ENCODE assay signal across 1 cellular context in the genomic region with DNA sequence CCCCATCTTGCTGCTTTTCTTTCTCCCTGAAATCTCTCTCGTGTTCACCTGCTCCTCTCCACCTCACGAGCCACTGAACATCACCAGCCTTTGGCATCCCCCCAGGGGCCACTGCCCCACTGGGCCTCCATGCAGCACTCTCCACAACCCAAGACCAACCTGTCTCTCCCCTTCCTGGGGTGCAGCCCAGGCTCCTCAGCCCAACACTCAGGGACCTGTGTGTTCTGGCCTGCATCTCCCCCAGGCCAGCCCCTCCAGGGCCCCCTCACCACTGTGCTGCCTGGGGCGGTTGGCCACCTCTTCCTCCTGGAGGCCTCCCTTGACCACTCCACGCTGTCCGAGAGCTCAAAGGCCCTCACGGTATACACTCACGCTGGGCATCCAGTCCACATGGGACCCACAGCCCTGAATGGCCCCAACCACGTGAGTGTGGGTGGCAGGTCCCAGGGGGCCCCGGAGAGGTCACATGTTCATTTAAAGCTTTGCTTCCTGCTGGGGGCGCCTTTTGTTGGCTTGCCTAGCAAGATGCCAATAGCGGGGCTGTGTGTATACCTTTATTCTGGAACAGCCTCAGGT.
A peak's percentile ranks its signal among the peaks of the same experiment; 100 is the strongest.
TF ChIP-seq lines count a peak whose summit lies in the region.

No MANE protein-coding gene starts in this region.

TF ChIP-seq in GM12878, 131 proteins besides CTCF, POLR2A, EP300 and RAD21 (continues in another document):
- TF ChIP-seq POLR2AphosphoS5 (IDR thresholded peaks at IDR 0.05; ENCODE audit: low read length) (no peak; the same call in none of the 2 replicates), ETV6 (conservative IDR thresholded peaks at IDR 0.05 in 1 of 2, IDR thresholded peaks at IDR 0.05 in 1 of 2; ENCODE audit: borderline replicate concordance in 1 of 2, low read depth in 1 of 2) (0 out of 4 replicates have a peak, but pooled peaks of 1 of the 2 experiments have one; percentile 17), POU2F2 (IDR thresholded peaks at IDR 0.05; ENCODE audit: borderline replicate concordance, low read depth, low read length) (no peak), HCFC1 (IDR thresholded peaks at IDR 0.05; ENCODE audit: low read length) (no peak), EGR1 (IDR thresholded peaks at IDR 0.05; ENCODE audit: borderline replicate concordance in 1 of 2, low read depth in 2 of 2, low read length in 2 of 2) (peak in 1 of 2 experiments; percentile 90; a peak in 2 of 3 replicates), BHLHE40 (IDR thresholded peaks at IDR 0.05; ENCODE audit: borderline replicate concordance in 1 of 2, low read depth in 2 of 2, low read length in 1 of 2) (peak; percentile 86 to 88), IKZF2 (IDR thresholded peaks at IDR 0.05) (no peak; a peak in 1 of 4 replicates), CBX5 (IDR thresholded peaks at IDR 0.05; ENCODE audit: low read depth) (no peak), FOS (IDR thresholded peaks at IDR 0.05; ENCODE audit: borderline replicate concordance, extremely low read depth, insufficient read length) (no peak), BMI1 (IDR thresholded peaks at IDR 0.05; ENCODE audit: borderline replicate concordance) (no peak), MEF2A (IDR thresholded peaks at IDR 0.05; ENCODE audit: insufficient read depth, low read depth, low read length) (0 out of 2 replicates have a peak, but pooled peaks have one; percentile 12), NRF1 (conservative IDR thresholded peaks at IDR 0.05; ENCODE audit: low read depth, low read length) (no peak), ZNF24 (IDR thresholded peaks at IDR 0.05) (no peak), TCF7 (IDR thresholded peaks at IDR 0.05; ENCODE audit: borderline replicate concordance) (no peak), MEF2B (IDR thresholded peaks at IDR 0.05; ENCODE audit: partially characterized antibody, poor library complexity, severe bottlenecking) (peak; percentile 99), RB1 (IDR thresholded peaks at IDR 0.05; ENCODE audit: borderline replicate concordance) (0 out of 2 replicates have a peak, but pooled peaks have one; percentile 67), NFXL1 (IDR thresholded peaks at IDR 0.05; ENCODE audit: borderline replicate concordance) (no peak), POLR2AphosphoS2 (IDR thresholded peaks at IDR 0.05; ENCODE audit: low read depth, low read length) (no peak)
- TF ChIP-seq, protein P1, sequence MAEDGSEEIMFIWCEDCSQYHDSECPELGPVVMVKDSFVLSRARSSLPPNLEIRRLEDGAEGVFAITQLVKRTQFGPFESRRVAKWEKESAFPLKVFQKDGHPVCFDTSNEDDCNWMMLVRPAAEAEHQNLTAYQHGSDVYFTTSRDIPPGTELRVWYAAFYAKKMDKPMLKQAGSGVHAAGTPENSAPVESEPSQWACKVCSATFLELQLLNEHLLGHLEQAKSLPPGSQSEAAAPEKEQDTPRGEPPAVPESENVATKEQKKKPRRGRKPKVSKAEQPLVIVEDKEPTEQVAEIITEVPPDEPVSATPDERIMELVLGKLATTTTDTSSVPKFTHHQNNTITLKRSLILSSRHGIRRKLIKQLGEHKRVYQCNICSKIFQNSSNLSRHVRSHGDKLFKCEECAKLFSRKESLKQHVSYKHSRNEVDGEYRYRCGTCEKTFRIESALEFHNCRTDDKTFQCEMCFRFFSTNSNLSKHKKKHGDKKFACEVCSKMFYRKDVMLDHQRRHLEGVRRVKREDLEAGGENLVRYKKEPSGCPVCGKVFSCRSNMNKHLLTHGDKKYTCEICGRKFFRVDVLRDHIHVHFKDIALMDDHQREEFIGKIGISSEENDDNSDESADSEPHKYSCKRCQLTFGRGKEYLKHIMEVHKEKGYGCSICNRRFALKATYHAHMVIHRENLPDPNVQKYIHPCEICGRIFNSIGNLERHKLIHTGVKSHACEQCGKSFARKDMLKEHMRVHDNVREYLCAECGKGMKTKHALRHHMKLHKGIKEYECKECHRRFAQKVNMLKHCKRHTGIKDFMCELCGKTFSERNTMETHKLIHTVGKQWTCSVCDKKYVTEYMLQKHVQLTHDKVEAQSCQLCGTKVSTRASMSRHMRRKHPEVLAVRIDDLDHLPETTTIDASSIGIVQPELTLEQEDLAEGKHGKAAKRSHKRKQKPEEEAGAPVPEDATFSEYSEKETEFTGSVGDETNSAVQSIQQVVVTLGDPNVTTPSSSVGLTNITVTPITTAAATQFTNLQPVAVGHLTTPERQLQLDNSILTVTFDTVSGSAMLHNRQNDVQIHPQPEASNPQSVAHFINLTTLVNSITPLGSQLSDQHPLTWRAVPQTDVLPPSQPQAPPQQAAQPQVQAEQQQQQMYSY (CRISPR knock-in tag; IDR thresholded peaks at IDR 0.05): no peak
- TF ChIP-seq, protein P2, sequence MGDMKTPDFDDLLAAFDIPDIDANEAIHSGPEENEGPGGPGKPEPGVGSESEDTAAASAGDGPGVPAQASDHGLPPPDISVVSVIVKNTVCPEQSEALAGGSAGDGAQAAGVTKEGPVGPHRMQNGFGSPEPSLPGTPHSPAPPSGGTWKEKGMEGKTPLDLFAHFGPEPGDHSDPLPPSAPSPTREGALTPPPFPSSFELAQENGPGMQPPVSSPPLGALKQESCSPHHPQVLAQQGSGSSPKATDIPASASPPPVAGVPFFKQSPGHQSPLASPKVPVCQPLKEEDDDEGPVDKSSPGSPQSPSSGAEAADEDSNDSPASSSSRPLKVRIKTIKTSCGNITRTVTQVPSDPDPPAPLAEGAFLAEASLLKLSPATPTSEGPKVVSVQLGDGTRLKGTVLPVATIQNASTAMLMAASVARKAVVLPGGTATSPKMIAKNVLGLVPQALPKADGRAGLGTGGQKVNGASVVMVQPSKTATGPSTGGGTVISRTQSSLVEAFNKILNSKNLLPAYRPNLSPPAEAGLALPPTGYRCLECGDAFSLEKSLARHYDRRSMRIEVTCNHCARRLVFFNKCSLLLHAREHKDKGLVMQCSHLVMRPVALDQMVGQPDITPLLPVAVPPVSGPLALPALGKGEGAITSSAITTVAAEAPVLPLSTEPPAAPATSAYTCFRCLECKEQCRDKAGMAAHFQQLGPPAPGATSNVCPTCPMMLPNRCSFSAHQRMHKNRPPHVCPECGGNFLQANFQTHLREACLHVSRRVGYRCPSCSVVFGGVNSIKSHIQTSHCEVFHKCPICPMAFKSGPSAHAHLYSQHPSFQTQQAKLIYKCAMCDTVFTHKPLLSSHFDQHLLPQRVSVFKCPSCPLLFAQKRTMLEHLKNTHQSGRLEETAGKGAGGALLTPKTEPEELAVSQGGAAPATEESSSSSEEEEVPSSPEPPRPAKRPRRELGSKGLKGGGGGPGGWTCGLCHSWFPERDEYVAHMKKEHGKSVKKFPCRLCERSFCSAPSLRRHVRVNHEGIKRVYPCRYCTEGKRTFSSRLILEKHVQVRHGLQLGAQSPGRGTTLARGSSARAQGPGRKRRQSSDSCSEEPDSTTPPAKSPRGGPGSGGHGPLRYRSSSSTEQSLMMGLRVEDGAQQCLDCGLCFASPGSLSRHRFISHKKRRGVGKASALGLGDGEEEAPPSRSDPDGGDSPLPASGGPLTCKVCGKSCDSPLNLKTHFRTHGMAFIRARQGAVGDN (IDR thresholded peaks at IDR 0.05): peak; percentile 47
- TF ChIP-seq, protein P3, sequence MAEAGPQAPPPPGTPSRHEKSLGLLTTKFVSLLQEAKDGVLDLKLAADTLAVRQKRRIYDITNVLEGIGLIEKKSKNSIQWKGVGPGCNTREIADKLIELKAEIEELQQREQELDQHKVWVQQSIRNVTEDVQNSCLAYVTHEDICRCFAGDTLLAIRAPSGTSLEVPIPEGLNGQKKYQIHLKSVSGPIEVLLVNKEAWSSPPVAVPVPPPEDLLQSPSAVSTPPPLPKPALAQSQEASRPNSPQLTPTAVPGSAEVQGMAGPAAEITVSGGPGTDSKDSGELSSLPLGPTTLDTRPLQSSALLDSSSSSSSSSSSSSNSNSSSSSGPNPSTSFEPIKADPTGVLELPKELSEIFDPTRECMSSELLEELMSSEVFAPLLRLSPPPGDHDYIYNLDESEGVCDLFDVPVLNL (IDR thresholded peaks at IDR 0.05; ENCODE audit: low read depth, low read length): no peak
- TF ChIP-seq, protein P4, sequence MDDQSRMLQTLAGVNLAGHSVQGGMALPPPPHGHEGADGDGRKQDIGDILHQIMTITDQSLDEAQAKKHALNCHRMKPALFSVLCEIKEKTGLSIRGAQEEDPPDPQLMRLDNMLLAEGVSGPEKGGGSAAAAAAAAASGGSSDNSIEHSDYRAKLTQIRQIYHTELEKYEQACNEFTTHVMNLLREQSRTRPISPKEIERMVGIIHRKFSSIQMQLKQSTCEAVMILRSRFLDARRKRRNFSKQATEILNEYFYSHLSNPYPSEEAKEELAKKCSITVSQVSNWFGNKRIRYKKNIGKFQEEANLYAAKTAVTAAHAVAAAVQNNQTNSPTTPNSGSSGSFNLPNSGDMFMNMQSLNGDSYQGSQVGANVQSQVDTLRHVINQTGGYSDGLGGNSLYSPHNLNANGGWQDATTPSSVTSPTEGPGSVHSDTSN (IDR thresholded peaks at IDR 0.05; ENCODE audit: insufficient replicate concordance, low read depth, low read length): no peak
- TF ChIP-seq, protein P5, sequence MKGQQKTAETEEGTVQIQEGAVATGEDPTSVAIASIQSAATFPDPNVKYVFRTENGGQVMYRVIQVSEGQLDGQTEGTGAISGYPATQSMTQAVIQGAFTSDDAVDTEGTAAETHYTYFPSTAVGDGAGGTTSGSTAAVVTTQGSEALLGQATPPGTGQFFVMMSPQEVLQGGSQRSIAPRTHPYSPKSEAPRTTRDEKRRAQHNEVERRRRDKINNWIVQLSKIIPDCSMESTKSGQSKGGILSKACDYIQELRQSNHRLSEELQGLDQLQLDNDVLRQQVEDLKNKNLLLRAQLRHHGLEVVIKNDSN (IDR thresholded peaks at IDR 0.05; ENCODE audit: borderline replicate concordance, extremely low read length, insufficient read depth, low read depth, low read length): no peak
- TF ChIP-seq, protein P6, sequence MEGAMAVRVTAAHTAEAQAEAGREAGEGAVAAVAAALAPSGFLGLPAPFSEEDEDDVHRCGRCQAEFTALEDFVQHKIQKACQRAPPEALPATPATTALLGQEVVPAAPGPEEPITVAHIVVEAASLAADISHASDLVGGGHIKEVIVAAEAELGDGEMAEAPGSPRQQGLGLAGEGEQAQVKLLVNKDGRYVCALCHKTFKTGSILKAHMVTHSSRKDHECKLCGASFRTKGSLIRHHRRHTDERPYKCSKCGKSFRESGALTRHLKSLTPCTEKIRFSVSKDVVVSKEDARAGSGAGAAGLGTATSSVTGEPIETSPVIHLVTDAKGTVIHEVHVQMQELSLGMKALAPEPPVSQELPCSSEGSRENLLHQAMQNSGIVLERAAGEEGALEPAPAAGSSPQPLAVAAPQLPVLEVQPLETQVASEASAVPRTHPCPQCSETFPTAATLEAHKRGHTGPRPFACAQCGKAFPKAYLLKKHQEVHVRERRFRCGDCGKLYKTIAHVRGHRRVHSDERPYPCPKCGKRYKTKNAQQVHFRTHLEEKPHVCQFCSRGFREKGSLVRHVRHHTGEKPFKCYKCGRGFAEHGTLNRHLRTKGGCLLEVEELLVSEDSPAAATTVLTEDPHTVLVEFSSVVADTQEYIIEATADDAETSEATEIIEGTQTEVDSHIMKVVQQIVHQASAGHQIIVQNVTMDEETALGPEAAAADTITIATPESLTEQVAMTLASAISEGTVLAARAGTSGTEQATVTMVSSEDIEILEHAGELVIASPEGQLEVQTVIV (IDR thresholded peaks at IDR 0.05; ENCODE audit: borderline replicate concordance, partially characterized antibody): no peak
- TF ChIP-seq, protein P7, sequence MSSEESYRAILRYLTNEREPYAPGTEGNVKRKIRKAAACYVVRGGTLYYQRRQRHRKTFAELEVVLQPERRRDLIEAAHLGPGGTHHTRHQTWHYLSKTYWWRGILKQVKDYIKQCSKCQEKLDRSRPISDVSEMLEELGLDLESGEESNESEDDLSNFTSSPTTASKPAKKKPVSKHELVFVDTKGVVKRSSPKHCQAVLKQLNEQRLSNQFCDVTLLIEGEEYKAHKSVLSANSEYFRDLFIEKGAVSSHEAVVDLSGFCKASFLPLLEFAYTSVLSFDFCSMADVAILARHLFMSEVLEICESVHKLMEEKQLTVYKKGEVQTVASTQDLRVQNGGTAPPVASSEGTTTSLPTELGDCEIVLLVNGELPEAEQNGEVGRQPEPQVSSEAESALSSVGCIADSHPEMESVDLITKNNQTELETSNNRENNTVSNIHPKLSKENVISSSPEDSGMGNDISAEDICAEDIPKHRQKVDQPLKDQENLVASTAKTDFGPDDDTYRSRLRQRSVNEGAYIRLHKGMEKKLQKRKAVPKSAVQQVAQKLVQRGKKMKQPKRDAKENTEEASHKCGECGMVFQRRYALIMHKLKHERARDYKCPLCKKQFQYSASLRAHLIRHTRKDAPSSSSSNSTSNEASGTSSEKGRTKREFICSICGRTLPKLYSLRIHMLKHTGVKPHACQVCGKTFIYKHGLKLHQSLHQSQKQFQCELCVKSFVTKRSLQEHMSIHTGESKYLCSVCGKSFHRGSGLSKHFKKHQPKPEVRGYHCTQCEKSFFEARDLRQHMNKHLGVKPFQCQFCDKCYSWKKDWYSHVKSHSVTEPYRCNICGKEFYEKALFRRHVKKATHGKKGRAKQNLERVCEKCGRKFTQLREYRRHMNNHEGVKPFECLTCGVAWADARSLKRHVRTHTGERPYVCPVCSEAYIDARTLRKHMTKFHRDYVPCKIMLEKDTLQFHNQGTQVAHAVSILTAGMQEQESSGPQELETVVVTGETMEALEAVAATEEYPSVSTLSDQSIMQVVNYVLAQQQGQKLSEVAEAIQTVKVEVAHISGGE (CRISPR knock-in tag; IDR thresholded peaks at IDR 0.05): no peak
- TF ChIP-seq, protein P8, sequence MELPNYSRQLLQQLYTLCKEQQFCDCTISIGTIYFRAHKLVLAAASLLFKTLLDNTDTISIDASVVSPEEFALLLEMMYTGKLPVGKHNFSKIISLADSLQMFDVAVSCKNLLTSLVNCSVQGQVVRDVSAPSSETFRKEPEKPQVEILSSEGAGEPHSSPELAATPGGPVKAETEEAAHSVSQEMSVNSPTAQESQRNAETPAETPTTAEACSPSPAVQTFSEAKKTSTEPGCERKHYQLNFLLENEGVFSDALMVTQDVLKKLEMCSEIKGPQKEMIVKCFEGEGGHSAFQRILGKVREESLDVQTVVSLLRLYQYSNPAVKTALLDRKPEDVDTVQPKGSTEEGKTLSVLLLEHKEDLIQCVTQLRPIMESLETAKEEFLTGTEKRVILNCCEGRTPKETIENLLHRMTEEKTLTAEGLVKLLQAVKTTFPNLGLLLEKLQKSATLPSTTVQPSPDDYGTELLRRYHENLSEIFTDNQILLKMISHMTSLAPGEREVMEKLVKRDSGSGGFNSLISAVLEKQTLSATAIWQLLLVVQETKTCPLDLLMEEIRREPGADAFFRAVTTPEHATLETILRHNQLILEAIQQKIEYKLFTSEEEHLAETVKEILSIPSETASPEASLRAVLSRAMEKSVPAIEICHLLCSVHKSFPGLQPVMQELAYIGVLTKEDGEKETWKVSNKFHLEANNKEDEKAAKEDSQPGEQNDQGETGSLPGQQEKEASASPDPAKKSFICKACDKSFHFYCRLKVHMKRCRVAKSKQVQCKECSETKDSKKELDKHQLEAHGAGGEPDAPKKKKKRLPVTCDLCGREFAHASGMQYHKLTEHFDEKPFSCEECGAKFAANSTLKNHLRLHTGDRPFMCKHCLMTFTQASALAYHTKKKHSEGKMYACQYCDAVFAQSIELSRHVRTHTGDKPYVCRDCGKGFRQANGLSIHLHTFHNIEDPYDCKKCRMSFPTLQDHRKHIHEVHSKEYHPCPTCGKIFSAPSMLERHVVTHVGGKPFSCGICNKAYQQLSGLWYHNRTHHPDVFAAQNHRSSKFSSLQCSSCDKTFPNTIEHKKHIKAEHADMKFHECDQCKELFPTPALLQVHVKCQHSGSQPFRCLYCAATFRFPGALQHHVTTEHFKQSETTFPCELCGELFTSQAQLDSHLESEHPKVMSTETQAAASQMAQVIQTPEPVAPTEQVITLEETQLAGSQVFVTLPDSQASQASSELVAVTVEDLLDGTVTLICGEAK (IDR thresholded peaks at IDR 0.05; ENCODE audit: borderline replicate concordance): no peak
